8 cellular contexts compared by ENCODE assay signal in genomic region chr12:100163416-100164152, GRCh38. TPM values are rescaled to one million over a fixed set of nuclear protein-coding genes. Genes with fewer than 3 reads are reported as not detected.
DNase-seq lines count a peak whose midpoint lies in the region; ATAC-seq, FAIRE-seq and TF ChIP-seq lines count a peak whose summit lies in the region.

No MANE protein-coding gene starts in this region.

- TF ChIP-seq EP300 in A549 (IDR thresholded peaks at IDR 0.05) = no peak

- DNase-seq in A549 (ENCODE audit: low read depth in 1 of 2, low spot score in 1 of 2) (peak; percentile 85 to 96), NCI-H2196 (lab: John Stamatoyannopoulos, UW; ENCODE audit: unreplicated experiment) (peak; percentile 85), keratinocyte (ENCODE audit: low read depth, low spot score) (no peak)
- DNase-seq in activated CD4-positive, CD25-positive, alpha-beta regulatory T cell treated with anti-CD3 and anti-CD28 coated beads, Interleukin-2, amount 50 U/mL, for 16 hours (ENCODE audit: low read depth, low spot score) = peak; percentile 26
- DNase-seq in central memory CD4-positive, alpha-beta T cell = peak; percentile 56
- DNase-seq in stimulated activated CD4-positive, alpha-beta T cell treated with anti-CD3 and anti-CD28 coated beads, Interleukin-1b, Interleukin-23, amount 100 ng/mL, for 48 hours = peak; percentile 74

- H4K20me1 ChIP-seq in keratinocyte (ENCODE audit: control insufficient read depth, extremely low read depth, insufficient read depth, low read length) = no peaks in the 10 kb centered on the region

- H3K4me2 ChIP-seq in A549 (peak overlapping the region; percentile 83), keratinocyte (ENCODE audit: control insufficient read depth, extremely low read depth, insufficient read depth, low read depth, low read length) (peak overlapping the region; percentile 66)

- TF ChIP-seq CTCF in A549 (IDR thresholded peaks at IDR 0.05) (no peak), keratinocyte (optimal IDR thresholded peaks at IDR 0.05 in 1 of 3, IDR thresholded peaks at IDR 0.05 in 1 of 3, conservative IDR thresholded peaks at IDR 0.05 in 1 of 3; ENCODE audit: extremely low read depth in 1 of 3, insufficient read depth in 2 of 3, low read length in 3 of 3) (peak in 1 of 3 experiments; percentile 46)

- H3K9me1 ChIP-seq in keratinocyte (ENCODE audit: control insufficient read depth, extremely low read depth, insufficient read depth, low read length) = no peaks in the 10 kb centered on the region

- H3K79me2 ChIP-seq in keratinocyte (ENCODE audit: control insufficient read depth, insufficient read depth, low read length) = no peaks in the 10 kb centered on the region

- no peaks in the 10 kb centered on the region for H3K27me3 ChIP-seq in keratinocyte (ENCODE audit: control insufficient read depth, extremely low read depth, insufficient read depth, low read length)

- POLR2A ChIA-PET in A549 (lab: Yijun Ruan, JAX) = interaction anchor here (0.6 to 1.1 kb wide), 2 partner anchors 28 to 37 kb away, joined by 3 to 5 read pairs; partner anchors contain the start of gene ACTR6

- H3K27ac ChIP-seq in A549 (peak overlapping the region; percentile 65 to 69), keratinocyte (ENCODE audit: control insufficient read depth, insufficient read depth, low read length) (no peak overlapping the region)

- dilution Hi-C loops in keratinocyte (cut with MboI; ENCODE audit: extremely low pct_ligation_motif_present, low sequenced_read_pairs) = no loop called here

- peak overlapping the region; percentile 44 for H3K4me3 ChIP-seq in A549
- peak overlapping the region in 2 of 3 experiments; percentile 25 to 32 for H3K4me3 ChIP-seq in keratinocyte (ENCODE audit: control insufficient read depth in 2 of 3, extremely low read depth in 1 of 3, insufficient read depth in 2 of 3, low read depth in 1 of 3, low read length in 3 of 3)

- 1% methylated on average over 16 of the region's 16 CpGs for WGBS in A549 (ENCODE audit: missing lambda C conversion rate)

- TF ChIP-seq RAD21 in A549 (conservative IDR thresholded peaks at IDR 0.05 in 1 of 2, IDR thresholded peaks at IDR 0.05 in 1 of 2) = peak in 1 of 2 experiments; percentile 29; a peak in 1 of 5 replicates

- H3K4me1 ChIP-seq in A549 (peaks cover 9% of the 10 kb centered on the region), keratinocyte (ENCODE audit: control insufficient read depth, extremely low read depth, insufficient read depth, low read length) (peaks cover 14% of the 10 kb centered on the region)

- TF ChIP-seq POLR2A in A549 (IDR thresholded peaks at IDR 0.05; ENCODE audit: low read length) = peak; percentile 50

- H3K36me3 ChIP-seq in keratinocyte (ENCODE audit: control insufficient read depth in 2 of 2, extremely low read depth in 1 of 2, insufficient read depth in 2 of 2, low read length in 2 of 2) = no peaks in the 10 kb centered on the region

- ATAC-seq in A549 (peak; percentile 100), GM18873 (IDR thresholded peaks at IDR 0.05; ENCODE audit: low FRiP score, unreplicated experiment) (peak; percentile 95), HG03097 (IDR thresholded peaks at IDR 0.05; ENCODE audit: low FRiP score, unreplicated experiment) (peak; percentile 99)

- peak; percentile 73 for FAIRE-seq in A549 (lab: Jason Lieb, UNC)
- peak; percentile 77 for FAIRE-seq in keratinocyte (lab: Jason Lieb, UNC)

- peak overlapping the region; percentile 73 for H2AFZ ChIP-seq in keratinocyte (ENCODE audit: control insufficient read depth, low read length)

- H3K9ac ChIP-seq in keratinocyte (ENCODE audit: control insufficient read depth, extremely low read depth, insufficient read depth, low read length) = peak overlapping the region; percentile 33

- H3K9me3 ChIP-seq in A549 = no peaks in the 10 kb centered on the region
- no peaks in the 10 kb centered on the region for H3K9me3 ChIP-seq in keratinocyte (ENCODE audit: control insufficient read depth, low read depth, low read length)

- CTCF ChIA-PET in A549 (lab: Yijun Ruan, JAX) = interaction anchor here (0.6 to 6.7 kb wide), 7 partner anchors 9 to 37 kb away, joined by 3 to 43 read pairs (median 4); no protein-coding TSS in a partner anchor

TF ChIP-seq in A549, 52 proteins besides CTCF, POLR2A, EP300 and RAD21 (continues in another document):
- TF ChIP-seq TFCP2L1 (CRISPR knock-in tag; IDR thresholded peaks at IDR 0.05) (no peak), KDM1A (IDR thresholded peaks at IDR 0.05; ENCODE audit: low read depth) (no peak), GATA3 (IDR thresholded peaks at IDR 0.05; ENCODE audit: borderline replicate concordance) (no peak), HMGXB4 (CRISPR knock-in tag; IDR thresholded peaks at IDR 0.05; ENCODE audit: borderline replicate concordance) (no peak), REST (IDR thresholded peaks at IDR 0.05) (no peak), FOXS1 (CRISPR knock-in tag; IDR thresholded peaks at IDR 0.05) (no peak), ZFP36 (IDR thresholded peaks at IDR 0.05; ENCODE audit: borderline replicate concordance, partially characterized antibody) (peak; percentile 92), HDAC2 (IDR thresholded peaks at IDR 0.05) (no peak), HOXB5 (CRISPR knock-in tag; IDR thresholded peaks at IDR 0.05) (no peak)

RNA-seq across cellular contexts. Expression of gene BLTP3B, which starts 20.9 kb away (rescaled TPM):
- polyA plus RNA-seq in A549 (2011; rRNA removed) (30.1 and 38.8 TPM in 2 replicates), A549 (2017; fragmentation: RNase III; extraction: RNeasy Plus Mini Kit Qiagen cat#74134 plus additional on column Dnase treatment) (11.1 to 12.4 TPM (median 11.2 TPM) in 3 replicates), keratinocyte (8.7 to 11.7 TPM (median 10.4 TPM) in 3 replicates)
- 5.9 and 6.4 TPM in 2 replicates for polyA plus RNA-seq in A549 (2012; cell fraction: cytosol; rRNA removed)
- polyA plus RNA-seq in A549 (2012; cell fraction: nucleus; rRNA removed) = 1.8 and 2.2 TPM in 2 replicates
- 29.9 and 34.5 TPM in 2 replicates for polyA minus RNA-seq in A549 (2011; rRNA and poly(A)+ RNA removed)
- 3.4 TPM for polyA plus RNA-seq in keratinocyte (2011; ENCODE audit: low read depth)
- 8.6 and 14.6 TPM in 2 replicates for polyA plus RNA-seq in keratinocyte (2011; cell fraction: cytosol; rRNA removed)
- polyA plus RNA-seq in keratinocyte (2011; cell fraction: nucleus; rRNA removed) = 7.0 and 10.4 TPM in 2 replicates
- 6.1 and 6.2 TPM in 2 replicates for polyA plus RNA-seq in keratinocyte (2012; ENCODE audit: low replicate concordance)
- polyA minus RNA-seq in keratinocyte = 6.1 to 36.4 TPM (median 21.8 TPM) in 3 replicates
- 21.5 TPM for polyA minus RNA-seq in keratinocyte (2011; cell fraction: cytosol; rRNA and poly(A)+ RNA removed)
- polyA minus RNA-seq in keratinocyte (2011; cell fraction: nucleus; rRNA and poly(A)+ RNA removed) = 9.4 and 26.5 TPM in 2 replicates

RNA-seq across cellular contexts. Expression of gene ACTR6, which starts 37.0 kb away (rescaled TPM):
- polyA plus RNA-seq in A549 (2011; rRNA removed) (41.5 and 50.1 TPM in 2 replicates), A549 (2017; fragmentation: RNase III; extraction: RNeasy Plus Mini Kit Qiagen cat#74134 plus additional on column Dnase treatment) (32.6 to 37.0 TPM (median 33.7 TPM) in 3 replicates), keratinocyte (23.8 to 35.4 TPM (median 33.1 TPM) in 3 replicates)
- 20.0 and 22.0 TPM in 2 replicates for polyA plus RNA-seq in A549 (2012; cell fraction: cytosol; rRNA removed)
- polyA plus RNA-seq in A549 (2012; cell fraction: nucleus; rRNA removed) = 3.7 and 6.2 TPM in 2 replicates
- polyA minus RNA-seq in A549 (2011; rRNA and poly(A)+ RNA removed) = 7.2 and 9.8 TPM in 2 replicates
- 17.5 TPM for polyA plus RNA-seq in keratinocyte (2011; ENCODE audit: low read depth)
- 16.8 and 31.6 TPM in 2 replicates for polyA plus RNA-seq in keratinocyte (2011; cell fraction: cytosol; rRNA removed)
- 24.2 and 38.5 TPM in 2 replicates for polyA plus RNA-seq in keratinocyte (2011; cell fraction: nucleus; rRNA removed)
- 17.6 and 25.2 TPM in 2 replicates for polyA plus RNA-seq in keratinocyte (2012; ENCODE audit: low replicate concordance)
- 3.5 to 10.4 TPM (median 5.5 TPM) in 3 replicates for polyA minus RNA-seq in keratinocyte
- 5.2 TPM for polyA minus RNA-seq in keratinocyte (2011; cell fraction: cytosol; rRNA and poly(A)+ RNA removed)
- 7.9 and 11.4 TPM in 2 replicates for polyA minus RNA-seq in keratinocyte (2011; cell fraction: nucleus; rRNA and poly(A)+ RNA removed)
